36 cellular contexts compared by ENCODE assay signal in the genomic region with DNA sequence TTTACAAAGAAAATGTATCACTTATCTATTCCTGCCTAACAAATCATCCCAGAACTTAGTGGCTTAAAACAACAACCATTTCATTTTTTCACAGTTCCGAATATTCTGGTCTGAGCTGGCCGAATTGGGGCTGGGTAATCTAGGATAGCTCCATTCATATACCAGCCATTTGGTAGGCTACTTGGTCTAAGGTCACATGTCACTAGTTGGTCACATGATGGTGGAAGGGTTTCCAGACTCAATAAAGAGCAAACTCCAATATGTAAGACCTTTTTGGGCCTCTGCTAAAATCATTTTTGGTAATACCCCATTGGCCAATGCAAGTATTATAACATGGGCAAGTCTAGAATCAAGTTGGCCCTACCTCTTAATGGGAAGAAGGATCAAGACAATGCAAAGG. TPM values are rescaled to one million over a fixed set of nuclear protein-coding genes. Genes with fewer than 3 reads are reported as not detected.
"Had no signal": no experiment of that assay in that cellular context is flagged by ENCODE, and none has a peak within 500 bp of the region (broad histone marks: within the 10 kb centered on the region; RNA-seq: fewer than 3 reads in every experiment).

No MANE protein-coding gene starts in this region.

- H3K36me3 ChIP-seq: adrenal gland, brain microvascular endothelial cell, breast epithelium had no signal

- ATAC-seq: activated CD8-positive, alpha-beta T cell treated with anti-CD3 and anti-CD28 coated beads for 36 hours; activated naive CD4-positive, alpha-beta T cell treated with anti-CD3 and anti-CD28 coated beads, Interleukin-2, amount 50 U/mL, for 72 hours; activated T-cell treated with anti-CD3 and anti-CD28 coated beads, Interleukin-2, amount 50 U/mL, for 4 hours; activated T-cell treated with anti-CD3 and anti-CD28 coated beads, Interleukin-2, amount 50 U/mL, for 72 hours; activated T-helper 17 cell treated with anti-CD3 and anti-CD28 coated beads, Interleukin-2, amount 50 U/mL, for 72 hours; body of pancreas had no signal

- FAIRE-seq: astrocyte, TTC549 had no signal

- H3K27me3 ChIP-seq: adrenal gland, body of pancreas, brain microvascular endothelial cell, breast epithelium had no signal

- H3K27ac ChIP-seq: adrenal gland, body of pancreas, brain microvascular endothelial cell, breast epithelium, VCaP had no signal

- DNase-seq: activated B cell treated with CpG ODN at 0.5 μM for 24 hours; activated CD4-positive, alpha-beta memory T cell treated with anti-CD3 and anti-CD28 coated beads for 36 hours; activated CD4-positive, alpha-beta T cell treated with anti-CD3 and anti-CD28 coated beads for 4 hours; activated CD4-positive, alpha-beta T cell treated with anti-CD3 and anti-CD28 coated beads, Interleukin-2, amount 10 ng/mL, durations not matched to agents 24 days and 14 days; activated CD4-positive, alpha-beta T cell treated with anti-CD3 and anti-CD28 coated beads, Interleukin-2, amount 50 U/mL, for 1 hour; activated CD4-positive, alpha-beta T cell treated with anti-CD3 and anti-CD28 coated beads, Interleukin-2, amount 50 U/mL, for 4 hours; activated CD4-positive, CD25-positive, alpha-beta regulatory T cell treated with anti-CD3 and anti-CD28 coated beads, Interleukin-2, amount 50 U/mL, for 72 hours; activated CD8-positive, alpha-beta memory T cell treated with anti-CD3 and anti-CD28 coated beads, Interleukin-2, amount 50 U/mL, for 4 hours; activated CD8-positive, alpha-beta T cell treated with anti-CD3 and anti-CD28 coated beads for 36 hours; activated effector memory CD4-positive, alpha-beta T cell treated with anti-CD3 and anti-CD28 coated beads, Interleukin-2, amount 50 U/mL, for 16 hours; activated gamma-delta T cell treated with Interleukin-2 at 50 U/mL for 16 hours; activated naive CD4-positive, alpha-beta T cell; activated naive CD4-positive, alpha-beta T cell treated with anti-CD3 and anti-CD28 coated beads for 36 hours; activated naive CD4-positive, alpha-beta T cell treated with anti-CD3 and anti-CD28 coated beads, Interleukin-2, amount 50 U/mL, for 16 hours; activated naive CD8-positive, alpha-beta T cell treated with anti-CD3 and anti-CD28 coated beads for 36 hours; activated T-cell treated with anti-CD3 and anti-CD28 coated beads for 4 hours; activated T-cell treated with anti-CD3 and anti-CD28 coated beads, Interleukin-2, amount 50 U/mL, for 1 hour; activated T-cell treated with anti-CD3 and anti-CD28 coated beads, Interleukin-2, amount 50 U/mL, for 4 hours; activated T-cell treated with anti-CD3 and anti-CD28 coated beads, Interleukin-2, amount 50 U/mL, for 72 hours; adrenal gland; amniotic stem cell; aorta; body of pancreas; brain microvascular endothelial cell; caudate nucleus; cerebellar nuclear complex; T-helper 1 cell; T-helper 2 cell; T-helper 9 cell had no signal

- H3K4me3 ChIP-seq: adrenal gland, body of pancreas, breast epithelium had no signal

- H3K9me3 ChIP-seq: adrenal gland, body of pancreas, breast epithelium had no signal

- H3K4me1 ChIP-seq: adrenal gland, body of pancreas, breast epithelium had no signal

RNA-seq across cellular contexts. Expression of a gene that starts 55.3 kb away (rescaled TPM):
- total RNA-seq: activated naive CD4-positive, alpha-beta T cell treated with anti-CD3 and anti-CD28 coated beads for 36 hours; astrocyte; chondrocyte had no signal
